14 cellular contexts compared by ENCODE assay signal in genomic region chr4:173518419-173519102, GRCh38. TPM values are rescaled to one million over a fixed set of nuclear protein-coding genes. Genes with fewer than 3 reads are reported as not detected.
DNase-seq lines count a peak whose midpoint lies in the region; ATAC-seq and TF ChIP-seq lines count a peak whose summit lies in the region.
"Had no signal": no experiment of that assay in that cellular context is flagged by ENCODE, and none has a peak within 500 bp of the region (broad histone marks: within the 10 kb centered on the region; RNA-seq: fewer than 3 reads in every experiment).

No MANE protein-coding gene starts in this region.

- H3K9me3 ChIP-seq in ES-I3 (ENCODE audit: control insufficient read depth, insufficient read depth, low read length) (no peaks in the 10 kb centered on the region), right cardiac atrium (ENCODE audit: control insufficient read depth, low read length) (no peaks in the 10 kb centered on the region)
- H3K9me3 ChIP-seq: esophagus squamous epithelium, HAP-1 had no signal

- intact Hi-C loops in activated CD8-positive, alpha-beta T cell treated with anti-CD3 and anti-CD28 coated beads for 36 hours (cut with micrococcal nuclease): no loop called here
- intact Hi-C loops in right cardiac atrium (cut with DNase I): loop anchor here in 1 of 4 donors (10.0 kb wide), 1 partner anchor 636 kb away; no protein-coding TSS in a partner anchor

- H3K9me3 Mint-ChIP-seq in activated CD8-positive, alpha-beta T cell treated with anti-CD3 and anti-CD28 coated beads for 36 hours: peaks cover 3% of the 10 kb centered on the region
- no peaks in the 10 kb centered on the region for H3K9me3 Mint-ChIP-seq in progenitor cell of endocrine pancreas (ENCODE audit: low read depth)

- H3K27ac Mint-ChIP-seq in activated CD8-positive, alpha-beta T cell treated with anti-CD3 and anti-CD28 coated beads for 36 hours: no peak overlapping the region
- H3K27ac Mint-ChIP-seq in progenitor cell of endocrine pancreas: peak overlapping the region; percentile 52
- H3K27ac Mint-ChIP-seq: CD4-positive, CD25-positive, alpha-beta regulatory T cell had no signal

- peak overlapping the region; percentile 48 for H3K4me3 ChIP-seq in right cardiac atrium (ENCODE audit: low read length)
- H3K4me3 ChIP-seq: HAP-1 had no signal

- CTCF ChIA-PET in activated CD8-positive, alpha-beta T cell treated with anti-CD3 and anti-CD28 coated beads for 36 hours (lab: Charles Lee): interaction anchor here (0.6 kb wide), 1 partner anchor 354 kb away, joined by 4 read pairs; no protein-coding TSS in a partner anchor

- no peaks in the 10 kb centered on the region for H3K36me3 ChIP-seq in ES-I3 (ENCODE audit: insufficient read depth, low read length)
- H3K36me3 ChIP-seq: esophagus squamous epithelium, HAP-1 had no signal

- peak overlapping the region; percentile 29; the same call in 1 of the 2 replicates for H3K9ac ChIP-seq in ES-I3 (ENCODE audit: low read depth, low read length)

- H3K36me3 Mint-ChIP-seq in activated CD8-positive, alpha-beta T cell treated with anti-CD3 and anti-CD28 coated beads for 36 hours (ENCODE audit: low read depth): peaks cover 5% of the 10 kb centered on the region
- no peaks in the 10 kb centered on the region for H3K36me3 Mint-ChIP-seq in progenitor cell of endocrine pancreas (ENCODE audit: insufficient read depth)
- H3K36me3 Mint-ChIP-seq: CD4-positive, CD25-positive, alpha-beta regulatory T cell had no signal

- ATAC-seq in activated CD8-positive, alpha-beta T cell treated with anti-CD3 and anti-CD28 coated beads for 36 hours: no peak
- no peak for ATAC-seq in right cardiac atrium
- ATAC-seq in GM21526 (IDR thresholded peaks at IDR 0.05; ENCODE audit: low FRiP score, unreplicated experiment): no peak
- no peak for ATAC-seq in HG03520 (IDR thresholded peaks at IDR 0.05; ENCODE audit: unreplicated experiment)
- ATAC-seq in GM21576 (IDR thresholded peaks at IDR 0.05; ENCODE audit: unreplicated experiment): no peak

- H3K4me1 Mint-ChIP-seq in activated CD8-positive, alpha-beta T cell treated with anti-CD3 and anti-CD28 coated beads for 36 hours (ENCODE audit: low read depth): peaks cover 13% of the 10 kb centered on the region
- peaks cover 13% of the 10 kb centered on the region for H3K4me1 Mint-ChIP-seq in progenitor cell of endocrine pancreas (ENCODE audit: low read depth)

- TF ChIP-seq CTCF in activated CD8-positive, alpha-beta T cell treated with anti-CD3 and anti-CD28 coated beads for 36 hours (IDR thresholded peaks at IDR 0.05): no peak
- TF ChIP-seq CTCF in progenitor cell of endocrine pancreas (IDR thresholded peaks at IDR 0.05; ENCODE audit: unreplicated experiment): no peak

- WGBS in right cardiac atrium: 15% methylated on average over 42 of the region's 42 CpGs

- peak overlapping the region; percentile 24 for H3K4me3 Mint-ChIP-seq in activated CD8-positive, alpha-beta T cell treated with anti-CD3 and anti-CD28 coated beads for 36 hours
- peak overlapping the region; percentile 51 for H3K4me3 Mint-ChIP-seq in progenitor cell of endocrine pancreas (ENCODE audit: low read depth)

- POLR2A ChIA-PET in activated CD8-positive, alpha-beta T cell treated with anti-CD3 and anti-CD28 coated beads for 36 hours (lab: Charles Lee): interaction anchor here (0.7 to 0.8 kb wide), 2 partner anchors 16 to 686 kb away, joined by 3 read pairs; no protein-coding TSS in a partner anchor

- H3K27me3 Mint-ChIP-seq in activated CD8-positive, alpha-beta T cell treated with anti-CD3 and anti-CD28 coated beads for 36 hours: peaks cover 92% of the 10 kb centered on the region
- peaks cover 98% of the 10 kb centered on the region for H3K27me3 Mint-ChIP-seq in progenitor cell of endocrine pancreas

- DNase-seq in activated CD8-positive, alpha-beta T cell treated with anti-CD3 and anti-CD28 coated beads for 36 hours: no peak
- DNase-seq in right cardiac atrium (peak in 2 of 3 donors; percentile 66 to 72), progenitor cell of endocrine pancreas (ENCODE audit: low spot score, unreplicated experiment) (no peak)
- no peak for DNase-seq in activated CD4-positive, alpha-beta T cell treated with anti-CD3 and anti-CD28 coated beads for 4 hours
- DNase-seq: CD4-positive, CD25-positive, alpha-beta regulatory T cell; esophagus squamous epithelium had no signal

- H3K27ac ChIP-seq in right cardiac atrium (ENCODE audit: low read length): peak overlapping the region; percentile 90

- peaks cover 9% of the 10 kb centered on the region for H3K4me1 ChIP-seq in ES-I3 (ENCODE audit: insufficient read depth, low read length)
- H3K4me1 ChIP-seq in right cardiac atrium (ENCODE audit: control insufficient read depth, insufficient read depth, low read length): no peaks in the 10 kb centered on the region
- H3K4me1 ChIP-seq: HAP-1 had no signal

- H3K27me3 ChIP-seq in right cardiac atrium (ENCODE audit: control insufficient read depth, insufficient read depth): no peaks in the 10 kb centered on the region

RNA-seq across cellular contexts. Expression of gene HAND2, which starts 11.5 kb away (rescaled TPM):
- not detected for total RNA-seq in activated CD8-positive, alpha-beta T cell treated with anti-CD3 and anti-CD28 coated beads for 36 hours
- total RNA-seq in right cardiac atrium (100 to 1,000 TPM in 3 of 4 donors, 10 to 100 TPM in 1; 69.3 to 154 (median 136) TPM), progenitor cell of endocrine pancreas (2.5 and 3.9 TPM in 2 replicates)
- polyA plus RNA-seq in right cardiac atrium: 115 TPM
- total RNA-seq: activated CD8-positive, alpha-beta memory T cell treated with anti-CD3 and anti-CD28 coated beads for 36 hours; CD4-positive, CD25-positive, alpha-beta regulatory T cell; OCI-LY7; T-helper 2 cell treated with Interferon-gamma antibody and Interleukin-4, amounts not matched to agents 100 ng/mL and 5 ng/mL, for 36 hours had no signal
- polyA plus RNA-seq: CD4-positive, CD25-positive, alpha-beta regulatory T cell had no signal

Comparison
In these comparisons a context has a peak if more than half of its experiments do, and no peak if none do; other contexts are left out.
1. DNase-seq: peak in right cardiac atrium (2 of 3); none in activated CD8-positive, alpha-beta T cell treated with anti-CD3 and anti-CD28 coated beads for 36 hours (single experiment), progenitor cell of endocrine pancreas (single experiment) and activated CD4-positive, alpha-beta T cell treated with anti-CD3 and anti-CD28 coated beads for 4 hours (0 of 2).
2. RNA of gene HAND2, which starts 11.5 kb away (total RNA-seq): 69.3 to 154 TPM in right cardiac atrium; 2.5 to 3.9 TPM in progenitor cell of endocrine pancreas and not detected in activated CD8-positive, alpha-beta T cell treated with anti-CD3 and anti-CD28 coated beads for 36 hours; every median in the first group is over 10 times any median in the second.